10 cellular contexts compared by ENCODE assay signal in the genomic region with DNA sequence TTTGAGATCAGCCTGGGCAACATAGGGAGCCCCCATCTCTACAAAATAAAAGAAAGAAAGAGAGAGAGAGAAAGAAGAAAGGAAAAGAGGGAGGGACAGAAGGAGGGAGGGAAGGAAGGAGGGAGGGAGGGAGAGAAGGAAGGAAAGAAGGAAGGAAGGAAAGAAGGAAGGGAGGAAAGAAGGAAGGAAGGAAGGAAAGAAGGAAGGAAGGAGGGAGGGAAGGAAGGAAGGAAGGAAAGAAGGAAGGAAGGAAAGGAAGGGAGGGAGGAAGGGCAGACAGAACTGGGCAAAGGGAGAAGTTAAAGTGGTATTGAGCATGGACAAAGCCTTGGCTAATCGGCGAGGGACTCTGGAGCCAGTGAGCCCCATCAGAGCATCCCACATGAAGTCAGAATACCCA. TPM values are rescaled to one million over a fixed set of nuclear protein-coding genes. Genes with fewer than 3 reads are reported as not detected.
"Had no signal": no experiment of that assay in that cellular context is flagged by ENCODE, and none has a peak within 500 bp of the region (broad histone marks: within the 10 kb centered on the region; RNA-seq: fewer than 3 reads in every experiment).

No MANE protein-coding gene starts in this region.

RNA-seq across cellular contexts. Expression of a gene that starts 15.9 kb away (rescaled TPM):
- total RNA-seq: OCI-LY7, PC-3, PC-9, Right ventricle myocardium inferior, Right ventricle myocardium superior, RPMI7951, SJCRH30, SJSA1, SK-MEL-5 had no signal
- polyA plus RNA-seq: SK-N-SH had no signal
